ENCODE assay signal across 1 cellular context in genomic region chr5:177425801-177426565, GRCh38.
TF ChIP-seq lines count a peak whose summit lies in the region.

No MANE protein-coding gene starts in this region.

TF ChIP-seq in HEK293, 187 proteins besides CTCF, POLR2A, EP300 and RAD21 (continued from another document):
- no peak for TF ChIP-seq PRDM4 (tag by site-specific recombination; IDR thresholded peaks at IDR 0.05)
- TF ChIP-seq ZNF747 (tag by site-specific recombination; IDR thresholded peaks at IDR 0.05): no peak
- TF ChIP-seq ZFP37 (tag by site-specific recombination; IDR thresholded peaks at IDR 0.05): no peak
- TF ChIP-seq TCF7L2 (IDR thresholded peaks at IDR 0.05; ENCODE audit: borderline replicate concordance, low read depth, low read length): no peak
- TF ChIP-seq ZNF416 (tag by site-specific recombination; IDR thresholded peaks at IDR 0.05): no peak
- TF ChIP-seq ZFP41 (tag by site-specific recombination; IDR thresholded peaks at IDR 0.05; ENCODE audit: borderline replicate concordance): no peak
- TF ChIP-seq ZBTB8A (tag by site-specific recombination; IDR thresholded peaks at IDR 0.05): peak; percentile 44; the same call in 1 of the 2 replicates
- peak; percentile 73 for TF ChIP-seq SP7 (tag by site-specific recombination; IDR thresholded peaks at IDR 0.05)
- no peak for TF ChIP-seq MZF1 (tag by site-specific recombination; IDR thresholded peaks at IDR 0.05; ENCODE audit: borderline replicate concordance)
- peak; percentile 77 for TF ChIP-seq SCRT2 (tag by site-specific recombination; IDR thresholded peaks at IDR 0.05)
- TF ChIP-seq ZNF398 (tag by site-specific recombination; IDR thresholded peaks at IDR 0.05): 0 out of 2 replicates have a peak, but pooled peaks have one; percentile 0
- TF ChIP-seq GLIS2 (tag by site-specific recombination; IDR thresholded peaks at IDR 0.05): peak; percentile 69
- no peak for TF ChIP-seq IKZF3 (tag by site-specific recombination; IDR thresholded peaks at IDR 0.05)
- no peak for TF ChIP-seq ZNF26 (tag by site-specific recombination; IDR thresholded peaks at IDR 0.05)
- TF ChIP-seq TRIM28 (IDR thresholded peaks at IDR 0.05; ENCODE audit: borderline replicate concordance, low read length): no peak
- no peak for TF ChIP-seq TSHZ1 (tag by site-specific recombination; IDR thresholded peaks at IDR 0.05; ENCODE audit: borderline replicate concordance)
- TF ChIP-seq ZNF555 (tag by site-specific recombination; conservative IDR thresholded peaks at IDR 0.05): no peak
- TF ChIP-seq ZNF174 (tag by site-specific recombination; IDR thresholded peaks at IDR 0.05): no peak
- TF ChIP-seq ZBTB48 (tag by site-specific recombination; IDR thresholded peaks at IDR 0.05): 0 out of 2 replicates have a peak, but pooled peaks have one; percentile 26
TF ChIP-seq in HEK293: peak in this region for 56.
